In genomic region chr10:60312818-60313588, GRCh38 we compare ENCODE assay signal across 1 cellular context.
TF ChIP-seq lines count a peak whose summit lies in the region.

No MANE protein-coding gene starts in this region.

TF ChIP-seq in K562, 482 proteins besides CTCF, POLR2A, EP300 and RAD21 (continued from another document):
- TF ChIP-seq ZBTB11 (CRISPR knock-in tag; IDR thresholded peaks at IDR 0.05) (peak in 1 of 3 experiments; percentile 11; a peak in 1 of 6 replicates), ZBTB7A (IDR thresholded peaks at IDR 0.05; ENCODE audit: borderline replicate concordance, control insufficient read depth, low read depth, low read length) (no peak), STAT5A (IDR thresholded peaks at IDR 0.05; ENCODE audit: borderline replicate concordance, low read length) (peak; percentile 61; the same call in 1 of the 2 replicates), CEBPG (CRISPR knock-in tag; IDR thresholded peaks at IDR 0.05) (no peak), CEBPG (tag; conservative IDR thresholded peaks at IDR 0.05 in 1 of 2, IDR thresholded peaks at IDR 0.05 in 1 of 2) (no peak), ZZZ3 (IDR thresholded peaks at IDR 0.05) (no peak), ZNF316 (IDR thresholded peaks at IDR 0.05) (peak; percentile 100), RNF2 (IDR thresholded peaks at IDR 0.05) (peak; percentile 85), C11orf30 (IDR thresholded peaks at IDR 0.05; ENCODE audit: low read depth) (peak; percentile 100), NR2C1 (IDR thresholded peaks at IDR 0.05) (peak; percentile 27; the same call in 1 of the 2 replicates), NR2C1 (tag; IDR thresholded peaks at IDR 0.05) (peak; percentile 24; the same call in 1 of the 2 replicates), MNT (conservative IDR thresholded peaks at IDR 0.05) (peak in 1 of 2 experiments; percentile 26; a peak in 2 of 4 replicates), ZNF551 (CRISPR knock-in tag; IDR thresholded peaks at IDR 0.05) (no peak), STAG1 (CRISPR knock-in tag; IDR thresholded peaks at IDR 0.05; ENCODE audit: borderline replicate concordance) (no peak), DDX20 (tag; IDR thresholded peaks at IDR 0.05; ENCODE audit: low read depth) (no peak), ZNF449 (CRISPR knock-in tag; IDR thresholded peaks at IDR 0.05) (no peak), HMBOX1 (IDR thresholded peaks at IDR 0.05) (peak; percentile 35; the same call in 1 of the 2 replicates), MEIS2 (IDR thresholded peaks at IDR 0.05; ENCODE audit: partially characterized antibody) (peak; percentile 100), TEAD2 (tag; IDR thresholded peaks at IDR 0.05) (0 out of 2 replicates have a peak, but pooled peaks have one; percentile 11), TEAD1 (CRISPR knock-in tag; IDR thresholded peaks at IDR 0.05) (no peak), ZNF398 (CRISPR knock-in tag; IDR thresholded peaks at IDR 0.05) (no peak), MAFF (IDR thresholded peaks at IDR 0.05; ENCODE audit: low read length) (peak; percentile 96), CBX2 (IDR thresholded peaks at IDR 0.05; ENCODE audit: insufficient read depth, low read length, poor library complexity, severe bottlenecking) (no peak), HDAC2 (IDR thresholded peaks at IDR 0.05) (peak; percentile 93), CBX3 (IDR thresholded peaks at IDR 0.05; ENCODE audit: borderline replicate concordance in 1 of 2, low read length in 2 of 2) (0 out of 3 replicates have a peak, but pooled peaks of 1 of the 2 experiments have one; percentile 49), ARNT (IDR thresholded peaks at IDR 0.05) (peak; percentile 61 to 75; a peak in 3 of 4 replicates), EHMT2 (IDR thresholded peaks at IDR 0.05) (peak; percentile 44; the same call in 1 of the 2 replicates), NR3C1 (CRISPR knock-in tag; IDR thresholded peaks at IDR 0.05) (no peak), CC2D1A (IDR thresholded peaks at IDR 0.05) (0 out of 2 replicates have a peak, but pooled peaks have one; percentile 36), ZBED1 (IDR thresholded peaks at IDR 0.05) (no peak), PCBP1 (IDR thresholded peaks at IDR 0.05; ENCODE audit: low read depth, low read length, poor library complexity, severe bottlenecking) (no peak), ESRRA (IDR thresholded peaks at IDR 0.05; ENCODE audit: borderline replicate concordance, low read depth) (no peak), MTA2 (IDR thresholded peaks at IDR 0.05; ENCODE audit: low read depth) (peak; percentile 44; the same call in 1 of the 2 replicates), TBL1XR1 (IDR thresholded peaks at IDR 0.05; ENCODE audit: low read length in 2 of 2) (peak in 1 of 2 experiments; percentile 87; a peak in 2 of 4 replicates), FOSL1 (tag; conservative IDR thresholded peaks at IDR 0.05) (peak; percentile 97), ZNF695 (CRISPR knock-in tag; IDR thresholded peaks at IDR 0.05) (no peak), ZNF655 (CRISPR knock-in tag; IDR thresholded peaks at IDR 0.05) (no peak), UBTF (IDR thresholded peaks at IDR 0.05; ENCODE audit: borderline replicate concordance in 1 of 2, low read depth in 2 of 2, low read length in 2 of 2) (0 out of 4 replicates have a peak, but pooled peaks of 1 of the 2 experiments have one; percentile 26), ETV6 (IDR thresholded peaks at IDR 0.05; ENCODE audit: borderline replicate concordance in 1 of 2, low read depth in 2 of 2, low read length in 1 of 2) (peak; percentile 97), ETV6 (CRISPR knock-in tag; IDR thresholded peaks at IDR 0.05; ENCODE audit: borderline replicate concordance) (no peak), CCNT2 (IDR thresholded peaks at IDR 0.05; ENCODE audit: borderline replicate concordance, extremely low read depth, insufficient read length, low read depth, low read length) (peak; percentile 91), TCF3 (CRISPR knock-in tag; IDR thresholded peaks at IDR 0.05) (peak; percentile 69)
TF ChIP-seq in K562: peak in this region for 99.
